16 cellular contexts compared by ENCODE assay signal in the genomic region with DNA sequence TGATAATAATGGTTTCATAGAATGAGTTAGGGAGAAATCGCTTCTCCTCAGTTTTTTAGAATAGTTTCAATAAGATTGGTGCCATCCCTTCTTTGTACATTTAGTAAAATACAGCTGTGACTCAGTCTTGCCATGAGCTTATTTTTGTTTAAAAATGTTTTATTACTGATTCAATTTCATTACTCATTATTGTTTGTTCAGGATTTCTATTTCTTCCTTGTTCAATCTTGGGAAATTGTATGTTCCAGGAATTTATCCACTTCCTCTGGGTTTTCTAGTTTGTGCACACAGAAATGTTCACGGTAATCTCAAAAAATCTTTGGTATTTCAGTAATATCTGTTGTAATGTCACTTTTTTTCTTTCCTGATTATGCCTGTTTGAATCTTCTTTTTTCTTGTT.
A peak's percentile ranks its signal among the peaks of the same experiment; 100 is the strongest.
DNase-seq lines count a peak whose midpoint lies in the region; ATAC-seq lines count a peak whose summit lies in the region.
"Had no signal": no experiment of that assay in that cellular context is flagged by ENCODE, and none has a peak within 500 bp of the region (broad histone marks: within the 10 kb centered on the region; RNA-seq: fewer than 3 reads in every experiment).

No MANE protein-coding gene starts in this region.

- H3K27ac Mint-ChIP-seq in activated naive CD4-positive, alpha-beta T cell treated with anti-CD3 and anti-CD28 coated beads for 36 hours = no peak overlapping the region
- H3K27ac Mint-ChIP-seq in effector memory CD8-positive, alpha-beta T cell = no peak overlapping the region
- H3K27ac Mint-ChIP-seq: activated CD4-positive, alpha-beta T cell treated with anti-CD3 and anti-CD28 coated beads, Interleukin-2, amount 10 ng/mL, durations not matched to agents 7 days and 5 days had no signal

- H3K4me3 Mint-ChIP-seq in activated naive CD4-positive, alpha-beta T cell treated with anti-CD3 and anti-CD28 coated beads for 36 hours = no peak overlapping the region
- no peak overlapping the region for H3K4me3 Mint-ChIP-seq in effector memory CD8-positive, alpha-beta T cell
- H3K4me3 Mint-ChIP-seq: activated CD4-positive, alpha-beta T cell treated with anti-CD3 and anti-CD28 coated beads, Interleukin-2, amount 10 ng/mL, durations not matched to agents 7 days and 5 days had no signal

- no peaks in the 10 kb centered on the region for H3K36me3 Mint-ChIP-seq in activated naive CD4-positive, alpha-beta T cell treated with anti-CD3 and anti-CD28 coated beads for 36 hours (ENCODE audit: low read depth)
- no peaks in the 10 kb centered on the region for H3K36me3 Mint-ChIP-seq in effector memory CD8-positive, alpha-beta T cell (ENCODE audit: insufficient read depth)

- no peak for ATAC-seq in effector memory CD8-positive, alpha-beta T cell (replicated peaks)
- ATAC-seq: body of pancreas, gastrocnemius medialis had no signal

- intact Hi-C loops in activated naive CD4-positive, alpha-beta T cell treated with anti-CD3 and anti-CD28 coated beads for 36 hours (cut with micrococcal nuclease) = no loop called here

- CTCF ChIA-PET in activated naive CD4-positive, alpha-beta T cell treated with anti-CD3 and anti-CD28 coated beads for 36 hours (lab: Charles Lee) = no interaction called here

- peak; percentile 73 for DNase-seq in EH (ENCODE audit: low read depth)
- peak; percentile 65 for DNase-seq in amniotic epithelial cell (ENCODE audit: low read depth)
- DNase-seq in fibroblast of gingiva (ENCODE audit: low read depth) = peak; percentile 66
- DNase-seq in non-pigmented ciliary epithelial cell (ENCODE audit: low read depth) = peak; percentile 40
- no peak for DNase-seq in activated naive CD4-positive, alpha-beta T cell treated with anti-CD3 and anti-CD28 coated beads for 36 hours
- DNase-seq in NCI-H2227 (lab: John Stamatoyannopoulos, UW; ENCODE audit: unreplicated experiment) = no peak
- no peak for DNase-seq in HPDE6-E6E7 (ENCODE audit: extremely low spot score)
- DNase-seq in effector memory CD8-positive, alpha-beta T cell = no peak
- DNase-seq: activated CD4-positive, alpha-beta T cell treated with anti-CD3 and anti-CD28 coated beads, Interleukin-2, amount 10 ng/mL, durations not matched to agents 7 days and 5 days; activated naive CD4-positive, alpha-beta T cell; body of pancreas; Calu3; gastrocnemius medialis; NCI-H1436; SW 1271; testis had no signal

- H3K4me1 Mint-ChIP-seq in activated naive CD4-positive, alpha-beta T cell treated with anti-CD3 and anti-CD28 coated beads for 36 hours (ENCODE audit: low read depth) = no peaks in the 10 kb centered on the region
- H3K4me1 Mint-ChIP-seq in effector memory CD8-positive, alpha-beta T cell (ENCODE audit: low read depth in 2 of 2) = no peaks in the 10 kb centered on the region
- H3K4me1 Mint-ChIP-seq: activated CD4-positive, alpha-beta T cell treated with anti-CD3 and anti-CD28 coated beads, Interleukin-2, amount 10 ng/mL, durations not matched to agents 7 days and 5 days had no signal

- peaks cover 8% of the 10 kb centered on the region for H3K9me3 Mint-ChIP-seq in activated naive CD4-positive, alpha-beta T cell treated with anti-CD3 and anti-CD28 coated beads for 36 hours
- H3K9me3 Mint-ChIP-seq in effector memory CD8-positive, alpha-beta T cell = no peaks in the 10 kb centered on the region

- H3K27me3 Mint-ChIP-seq in activated naive CD4-positive, alpha-beta T cell treated with anti-CD3 and anti-CD28 coated beads for 36 hours (ENCODE audit: low read depth) = no peaks in the 10 kb centered on the region
- H3K27me3 Mint-ChIP-seq in effector memory CD8-positive, alpha-beta T cell = no peaks in the 10 kb centered on the region
- H3K27me3 Mint-ChIP-seq: activated CD4-positive, alpha-beta T cell treated with anti-CD3 and anti-CD28 coated beads, Interleukin-2, amount 10 ng/mL, durations not matched to agents 7 days and 5 days had no signal

Comparison
In these comparisons a context has a peak if more than half of its experiments do, and no peak if none do; other contexts are left out.
1. DNase-seq: peak in EH (single experiment), amniotic epithelial cell (single experiment), fibroblast of gingiva (single experiment) and non-pigmented ciliary epithelial cell (single experiment); none in activated naive CD4-positive, alpha-beta T cell treated with anti-CD3 and anti-CD28 coated beads for 36 hours (single experiment), NCI-H2227 (single experiment), HPDE6-E6E7 (single experiment) and effector memory CD8-positive, alpha-beta T cell (0 of 3).